21 cellular contexts compared by ENCODE assay signal in genomic region chr15:39165026-39165706, GRCh38.
DNase-seq lines count a peak whose midpoint lies in the region; ATAC-seq and TF ChIP-seq lines count a peak whose summit lies in the region.
"Had no signal": no experiment of that assay in that cellular context is flagged by ENCODE, and none has a peak within 500 bp of the region (broad histone marks: within the 10 kb centered on the region; RNA-seq: fewer than 3 reads in every experiment).

No MANE protein-coding gene starts in this region.

- no peak overlapping the region for H2BK5ac ChIP-seq in mesenchymal stem cell (ENCODE audit: low read depth, low read length, poor library complexity, severe bottlenecking)

- peaks cover 4% of the 10 kb centered on the region for H3K9me3 ChIP-seq in mesenchymal stem cell (ENCODE audit: control insufficient read depth, low read length)
- no peaks in the 10 kb centered on the region for H3K9me3 ChIP-seq in transverse colon
- no peaks in the 10 kb centered on the region for H3K9me3 ChIP-seq in esophagus squamous epithelium
- H3K9me3 ChIP-seq in MG63 = peaks cover 4% of the 10 kb centered on the region
- H3K9me3 ChIP-seq: ovary, right lobe of liver had no signal

- TF ChIP-seq EP300 in transverse colon (IDR thresholded peaks at IDR 0.05; ENCODE audit: low read depth) = no peak

- no peak overlapping the region for H3K4me2 ChIP-seq in mesenchymal stem cell (ENCODE audit: low read length, poor library complexity, severe bottlenecking)
- H3K4me2 ChIP-seq: hepatocyte had no signal

- peak overlapping the region; percentile 27 for H3K9ac ChIP-seq in mesenchymal stem cell (ENCODE audit: low read length)

- H2BK120ac ChIP-seq in mesenchymal stem cell (ENCODE audit: low read depth, low read length) = no peak overlapping the region

- 84% methylated on average over 1 of the region's 2 CpGs for WGBS in mesenchymal stem cell
- WGBS in transverse colon (ENCODE audit: low coverage in 1 of 2), 2 donors = 87 to 88% methylated on average over 2 of the region's 2 CpGs
- WGBS in esophagus squamous epithelium, 2 donors = 76 to 83% methylated on average over 2 of the region's 2 CpGs

- TF ChIP-seq CTCF in brain microvascular endothelial cell (IDR thresholded peaks at IDR 0.05; ENCODE audit: low read depth, low read length, missing control alignments) (no peak), transverse colon (IDR thresholded peaks at IDR 0.05) (no peak), esophagus squamous epithelium (IDR thresholded peaks at IDR 0.05) (no peak)

- H3K23ac ChIP-seq in mesenchymal stem cell (ENCODE audit: low read length in 2 of 2) = no peak overlapping the region

- H2BK15ac ChIP-seq in mesenchymal stem cell (ENCODE audit: low read depth, poor library complexity, severe bottlenecking) = no peak overlapping the region

- H3K14ac ChIP-seq in mesenchymal stem cell (ENCODE audit: low read length in 2 of 2) = no peak overlapping the region

- H2AFZ ChIP-seq in mesenchymal stem cell (ENCODE audit: low read depth, low read length) = no peak overlapping the region
- H2AFZ ChIP-seq: hepatocyte had no signal

- H4K91ac ChIP-seq in mesenchymal stem cell (ENCODE audit: low read length) = no peak overlapping the region

- H3K4me3 ChIP-seq in brain microvascular endothelial cell (ENCODE audit: low read depth, low read length) = no peak overlapping the region
- no peak overlapping the region for H3K4me3 ChIP-seq in mesenchymal stem cell (ENCODE audit: insufficient read depth in 1 of 2, low read depth in 1 of 2, low read length in 2 of 2)
- no peak overlapping the region for H3K4me3 ChIP-seq in transverse colon
- no peak overlapping the region for H3K4me3 ChIP-seq in esophagus squamous epithelium
- H3K4me3 ChIP-seq in MG63 = no peak overlapping the region
- H3K4me3 ChIP-seq: hepatocyte, lung, ovary, right lobe of liver, tibial nerve had no signal

- ATAC-seq in GM18858 (IDR thresholded peaks at IDR 0.05; ENCODE audit: unreplicated experiment) = no peak
- ATAC-seq: right lobe of liver; stimulated activated naive B cell treated with anti-CD40 and anti-IgM and Interleukin-4, amounts not matched to agents 10 μg/mL and 1 μg/mL and 100 μg/mL, for 72 hours had no signal

- no peaks in the 10 kb centered on the region for H3K79me1 ChIP-seq in mesenchymal stem cell (replicated peaks; ENCODE audit: low read length, poor library complexity, severe bottlenecking)

- no peak overlapping the region for H2BK12ac ChIP-seq in mesenchymal stem cell (ENCODE audit: low read length in 2 of 2)

- H3K4me1 ChIP-seq in mesenchymal stem cell (ENCODE audit: control insufficient read depth, insufficient read depth, low read depth, low read length) (no peaks in the 10 kb centered on the region), transverse colon (peaks cover 0 to 6% (median 1%) of the 10 kb centered on the region in 4 donors), esophagus squamous epithelium (no peaks in the 10 kb centered on the region)
- H3K4me1 ChIP-seq: right lobe of liver had no signal

- H3K4ac ChIP-seq in mesenchymal stem cell (ENCODE audit: low read depth in 1 of 2, low read length in 2 of 2) = no peak overlapping the region

- no peak overlapping the region for H4K8ac ChIP-seq in mesenchymal stem cell (ENCODE audit: low read length)

- H3K36me3 ChIP-seq in brain microvascular endothelial cell (replicated peaks) (no peaks in the 10 kb centered on the region), mesenchymal stem cell (ENCODE audit: control insufficient read depth in 1 of 2, insufficient read depth in 2 of 2, low read depth in 1 of 2, low read length in 2 of 2) (no peaks in the 10 kb centered on the region), transverse colon (no peaks in the 10 kb centered on the region), esophagus squamous epithelium (no peaks in the 10 kb centered on the region), MG63 (no peaks in the 10 kb centered on the region)
- H3K36me3 ChIP-seq: ovary, right lobe of liver, tibial nerve had no signal

- H3K18ac ChIP-seq in mesenchymal stem cell (ENCODE audit: low read depth in 1 of 2, low read length in 2 of 2) = no peak overlapping the region

- H3K27me3 ChIP-seq in brain microvascular endothelial cell (replicated peaks) (no peaks in the 10 kb centered on the region), mesenchymal stem cell (ENCODE audit: control insufficient read depth in 1 of 2, insufficient read depth in 1 of 2, low read length in 2 of 2) (no peaks in the 10 kb centered on the region), transverse colon (no peaks in the 10 kb centered on the region), esophagus squamous epithelium (no peaks in the 10 kb centered on the region), MG63 (no peaks in the 10 kb centered on the region)
- H3K27me3 ChIP-seq: hepatocyte, ovary, right lobe of liver, tibial nerve had no signal

- no peak overlapping the region for H2AK5ac ChIP-seq in mesenchymal stem cell (ENCODE audit: low read length, severe bottlenecking)

- H3K27ac ChIP-seq in brain microvascular endothelial cell (peak overlapping the region; percentile 43), mesenchymal stem cell (ENCODE audit: low read length, poor library complexity, severe bottlenecking) (no peak overlapping the region), transverse colon (peak overlapping the region; percentile 19 to 34 (median 30)), esophagus squamous epithelium (peak overlapping the region in 1 of 4 donors; percentile 44)
- H3K27ac ChIP-seq: hepatocyte, ovary, right lobe of liver had no signal

- TF ChIP-seq POLR2A in transverse colon (IDR thresholded peaks at IDR 0.05) (no peak), esophagus squamous epithelium (IDR thresholded peaks at IDR 0.05) (no peak)

- in situ Hi-C loops in brain microvascular endothelial cell (cut with HindIII; ENCODE audit: low pct_ligation_motif_present, low sequenced_read_pairs) = no loop called here
- in situ Hi-C loops in transverse colon (cut with MboI; ENCODE audit: low pct_ligation_motif_present in 1 of 4, low pct_unique_long_range_greater_than_20kb in 1 of 4, low sequenced_read_pairs in 3 of 4) = loop anchor here in 1 of 4 donors (25.0 kb wide), 1 partner anchor 397 kb away; no protein-coding TSS in a partner anchor

- intact Hi-C loops in transverse colon (cut with DNase I; ENCODE audit: low total_unique reads) (no loop called here), esophagus squamous epithelium (cut with DNase I) (no loop called here)

- peak; percentile 44 for DNase-seq in HCEC 1CT
- DNase-seq in brain microvascular endothelial cell = no peak
- DNase-seq in mesenchymal stem cell = no peak
- no peak for DNase-seq in transverse colon
- no peak for DNase-seq in esophagus squamous epithelium (lab: John Stamatoyannopoulos, UW)
- DNase-seq in MG63 = no peak
- DNase-seq: activated B cell treated with CpG ODN at 0.5 μM for 24 hours; activated CD4-positive, alpha-beta memory T cell treated with anti-CD3 and anti-CD28 coated beads for 36 hours; activated T-cell treated with anti-CD3 and anti-CD28 coated beads for 4 hours; DND-41; naive B cell; NCI-H1417; NCI-H524; ovary; right lobe of liver; stimulated activated naive B cell treated with anti-CD40 and anti-IgM and Interleukin-4, amounts not matched to agents 10 μg/mL and 1 μg/mL and 100 μg/mL, for 72 hours; T1000 had no signal
